ENCODE assay signal across 15 cellular contexts in the genomic region with DNA sequence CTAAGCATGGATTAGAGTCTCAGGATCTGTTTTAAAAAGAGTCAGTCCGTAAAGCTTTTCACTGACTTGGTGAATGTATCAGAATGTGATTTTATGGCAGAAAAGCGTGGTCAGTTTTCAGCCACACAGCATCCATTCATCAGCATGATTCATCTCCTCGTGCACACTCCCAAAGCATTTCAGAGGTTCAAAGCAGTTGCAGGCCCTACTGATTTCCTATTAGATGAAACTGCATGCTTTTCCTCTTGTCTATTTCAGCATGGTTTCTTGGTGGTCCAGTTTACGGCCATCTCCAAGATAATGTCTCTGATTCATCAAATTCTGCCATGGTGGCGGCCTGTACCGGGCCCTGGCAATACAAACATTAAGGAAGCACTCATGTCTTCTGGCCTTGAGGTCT. TPM values are rescaled to one million over a fixed set of nuclear protein-coding genes. Genes with fewer than 3 reads are reported as not detected.
DNase-seq lines count a peak whose midpoint lies in the region; ATAC-seq and TF ChIP-seq lines count a peak whose summit lies in the region.
"Had no signal": no experiment of that assay in that cellular context is flagged by ENCODE, and none has a peak within 500 bp of the region (broad histone marks: within the 10 kb centered on the region; RNA-seq: fewer than 3 reads in every experiment).

No MANE protein-coding gene starts in this region.

- no peak overlapping the region for H3K27ac ChIP-seq in brain microvascular endothelial cell
- no peak overlapping the region for H3K27ac ChIP-seq in psoas muscle
- H3K27ac ChIP-seq in coronary artery = no peak overlapping the region

- no peak overlapping the region for H3K4me3 ChIP-seq in brain microvascular endothelial cell (ENCODE audit: low read depth, low read length)
- no peak overlapping the region for H3K4me3 ChIP-seq in psoas muscle
- H3K4me3 ChIP-seq in coronary artery = no peak overlapping the region

- no peaks in the 10 kb centered on the region for H3K36me3 ChIP-seq in brain microvascular endothelial cell (replicated peaks)
- H3K36me3 ChIP-seq in psoas muscle (ENCODE audit: insufficient read depth in 1 of 2, low read depth in 1 of 2) = no peaks in the 10 kb centered on the region

- no peak for TF ChIP-seq CTCF in brain microvascular endothelial cell (IDR thresholded peaks at IDR 0.05; ENCODE audit: low read depth, low read length, missing control alignments)
- no peak for TF ChIP-seq CTCF in psoas muscle (IDR thresholded peaks at IDR 0.05)
- TF ChIP-seq CTCF in coronary artery (IDR thresholded peaks at IDR 0.05) = no peak

- no peaks in the 10 kb centered on the region for H3K27me3 ChIP-seq in brain microvascular endothelial cell (replicated peaks)
- no peaks in the 10 kb centered on the region for H3K27me3 ChIP-seq in psoas muscle (ENCODE audit: insufficient read depth in 3 of 3, low read length in 2 of 3)

- peaks cover 3% of the 10 kb centered on the region for H3K4me1 ChIP-seq in psoas muscle

- 89 to 90% (median 89%) methylated on average over 6 of the region's 6 CpGs for WGBS in psoas muscle, 3 donors

- ATAC-seq in psoas muscle = no peak
- ATAC-seq: left lobe of liver, Panc1 had no signal

- H3K9me3 ChIP-seq in psoas muscle = no peaks in the 10 kb centered on the region

- DNase-seq in AG08396 (ENCODE audit: low spot score) (peak; percentile 65), HCEC 1CT (peak; percentile 45), brain microvascular endothelial cell (peak; percentile 49), kidney glomerular epithelial cell (lab: John Stamatoyannopoulos, UW) (peak; percentile 4), psoas muscle (no peak), NCI-H2227 (lab: John Stamatoyannopoulos, UW; ENCODE audit: unreplicated experiment) (no peak), coronary artery (ENCODE audit: low spot score) (no peak), GM19238 (ENCODE audit: insufficient read length, low spot score) (no peak)
- DNase-seq: activated CD4-positive, alpha-beta T cell treated with anti-CD3 and anti-CD28 coated beads, Interleukin-2, amount 50 U/mL, for 1 hour; activated T-cell treated with anti-CD3 and anti-CD28 coated beads, Interleukin-2, amount 50 U/mL, for 24 hours; NCI-H1092; NCI-H748 treated with DMSO at 0.1 percent for 48 hours; stimulated activated CD4-positive, alpha-beta T cell treated with anti-CD3 and anti-CD28 coated beads, Interleukin-2, amount 100 ng/mL, for 48 hours had no signal

- in situ Hi-C loops in brain microvascular endothelial cell (cut with HindIII; ENCODE audit: low pct_ligation_motif_present, low sequenced_read_pairs) = no loop called here

- intact Hi-C loops in psoas muscle (cut with DNase I) = no loop called here

RNA-seq across cellular contexts. Expression of a gene that starts 4.8 kb away (rescaled TPM):
- 1 to 10 TPM; 1.1 to 1.5 (median 1.3) TPM for total RNA-seq in psoas muscle
- polyA plus RNA-seq in psoas muscle = under 1 TPM; 0.22 to 1.00 (median 0.39) TPM

Comparison
In these comparisons a context has a peak if more than half of its experiments do, and no peak if none do; other contexts are left out.
1. DNase-seq: peak in AG08396 (single experiment), HCEC 1CT (single experiment), brain microvascular endothelial cell (single experiment) and kidney glomerular epithelial cell (single experiment); none in psoas muscle (0 of 2), NCI-H2227 (single experiment), coronary artery (single experiment) and GM19238 (single experiment).